Comparison of ENCODE assay signal across 3 cellular contexts in genomic region chr18:23733265-23733664, GRCh38. TPM values are rescaled to one million over a fixed set of nuclear protein-coding genes. Genes with fewer than 3 reads are reported as not detected.
"Had no signal": no experiment of that assay in that cellular context is flagged by ENCODE, and none has a peak within 500 bp of the region (broad histone marks: within the 10 kb centered on the region; RNA-seq: fewer than 3 reads in every experiment).

No MANE protein-coding gene starts in this region.

RNA-seq across cellular contexts. Expression of gene LAMA3, which starts 44.0 kb away (rescaled TPM):
- total RNA-seq: activated B cell treated with CpG ODN at 0.5 μM for 24 hours; activated T-helper 1 cell treated with anti-CD3 and anti-CD28 coated beads, Interleukin-12 subunit alpha, Interleukin-12 subunit beta, Interleukin-2, Interleukin-4 antibody, amounts not matched to agents 30 ng/mL and 10 ng/mL and 1 ng/mL, durations not matched to agents 14 hours and 24 hours and 36 hours; activated T-helper 2 cell treated with anti-CD3 and anti-CD28 coated beads, Interferon-gamma antibody, Interleukin-2, Interleukin-4, amounts not matched to agents 10 μg/mL and 5 μg/mL and 100 μg/mL, durations not matched to agents 14 hours and 24 hours and 36 hours had no signal
